In the genomic region with DNA sequence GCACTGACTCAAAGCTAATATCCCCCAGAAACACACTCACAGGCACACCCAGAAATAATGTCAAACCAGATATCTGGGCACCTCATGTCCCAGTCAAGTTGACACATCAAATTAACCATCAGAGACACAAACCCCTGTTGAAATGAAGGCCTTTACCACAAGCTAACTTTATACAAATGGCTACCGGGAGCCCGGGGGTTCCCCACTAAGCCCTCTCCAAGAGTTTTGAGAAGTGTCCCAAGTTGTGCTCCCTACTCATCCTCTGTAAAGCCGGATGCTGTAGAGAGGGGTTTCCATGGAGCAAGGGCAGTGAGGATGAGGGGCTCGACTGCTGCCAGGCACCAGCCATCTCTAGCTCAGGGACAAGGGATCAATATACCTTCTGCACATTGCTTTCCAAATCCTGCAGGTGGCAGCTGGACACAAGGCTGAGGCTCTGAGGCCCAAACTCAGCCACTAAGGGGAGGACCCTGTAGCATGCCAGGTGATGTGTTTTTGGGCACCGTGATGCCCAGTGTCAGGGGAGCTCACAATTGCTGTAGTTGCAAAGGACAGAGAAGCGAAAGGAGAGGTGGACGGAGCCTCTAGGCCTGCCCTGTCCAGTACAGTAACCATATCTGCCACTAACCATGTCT, we compare ENCODE assay signal across 8 cellular contexts.
A peak's percentile ranks its signal among the peaks of the same experiment; 100 is the strongest.
DNase-seq lines count a peak whose midpoint lies in the region; ATAC-seq, FAIRE-seq and TF ChIP-seq lines count a peak whose summit lies in the region.

No MANE protein-coding gene starts in this region.

- H3K36me3 ChIP-seq in CD4-positive, alpha-beta memory T cell (ENCODE audit: insufficient read depth, low read length) = no peaks in the 10 kb centered on the region

- H3K4me3 Mint-ChIP-seq in CD4-positive, alpha-beta memory T cell = no peak overlapping the region

- intact Hi-C loops in CD4-positive, alpha-beta memory T cell (cut with micrococcal nuclease) = no loop called here

- peak; percentile 27 for TF ChIP-seq CTCF in D721Med (IDR thresholded peaks at IDR 0.05; ENCODE audit: insufficient read depth, missing control alignments)
- peak; percentile 19 for TF ChIP-seq CTCF in HFF-Myc (IDR thresholded peaks at IDR 0.05; ENCODE audit: low read depth, low read length, missing control alignments)
- no peak for TF ChIP-seq CTCF in omental fat pad (IDR thresholded peaks at IDR 0.05)

- peaks cover 0 to 3% (median under 1%) of the 10 kb centered on the region in 4 donors for H3K4me1 Mint-ChIP-seq in CD4-positive, alpha-beta memory T cell

- peaks cover 4 to 8% of the 10 kb centered on the region in 2 donors for H3K27me3 Mint-ChIP-seq in CD4-positive, alpha-beta memory T cell

- no peaks in the 10 kb centered on the region for H3K27me3 ChIP-seq in CD4-positive, alpha-beta memory T cell (ENCODE audit: insufficient read depth, low read length)

- H3K9me3 Mint-ChIP-seq in CD4-positive, alpha-beta memory T cell = no peaks in the 10 kb centered on the region

- H3K36me3 Mint-ChIP-seq in CD4-positive, alpha-beta memory T cell = no peaks in the 10 kb centered on the region

- no peak overlapping the region for H3K27ac ChIP-seq in CD4-positive, alpha-beta memory T cell (ENCODE audit: low read depth, low read length)

- no peak overlapping the region for H3K27ac Mint-ChIP-seq in CD4-positive, alpha-beta memory T cell

- CTCF ChIA-PET in CD4-positive, alpha-beta memory T cell (lab: Charles Lee; ENCODE audit: partially characterized antibody) = interaction anchor here (1.5 to 2.4 kb wide), 2 partner anchors 10 to 63 kb away, joined by 3 to 6 read pairs; no protein-coding TSS in a partner anchor

- POLR2A ChIA-PET in CD4-positive, alpha-beta memory T cell (lab: Charles Lee; ENCODE audit: partially characterized antibody) = no interaction called here

- no peak for FAIRE-seq in D721Med (lab: Jason Lieb, UNC)

- H3K4me1 ChIP-seq in CD4-positive, alpha-beta memory T cell (ENCODE audit: insufficient read depth, low read length) = no peaks in the 10 kb centered on the region

- no peak overlapping the region for H3K4me3 ChIP-seq in HFF-Myc (replicated peaks; ENCODE audit: low read depth, low read length)
- no peak overlapping the region for H3K4me3 ChIP-seq in CD4-positive, alpha-beta memory T cell (ENCODE audit: low read length in 2 of 2)

- peak; percentile 24 for DNase-seq in D721Med (ENCODE audit: insufficient read length, low spot score)
- no peak for DNase-seq in HFF-Myc (ENCODE audit: extremely low read depth, low read depth)
- peak; percentile 17 for DNase-seq in UCSD-AML1 (lab: John Stamatoyannopoulos, UW; ENCODE audit: unreplicated experiment)
- peak; percentile 59 for DNase-seq in left kidney (ENCODE audit: low read depth, low spot score)
- no peak for DNase-seq in omental fat pad (ENCODE audit: low spot score)
- no peak for DNase-seq in CD4-positive, alpha-beta memory T cell

- no peak for ATAC-seq in HG03354 (IDR thresholded peaks at IDR 0.05; ENCODE audit: poor library complexity, severe bottlenecking, unreplicated experiment)
- no peak for ATAC-seq in omental fat pad (ENCODE audit: low FRiP score)
- ATAC-seq in HG03469 (IDR thresholded peaks at IDR 0.05; ENCODE audit: unreplicated experiment) = no peak

- no peaks in the 10 kb centered on the region for H3K9me3 ChIP-seq in CD4-positive, alpha-beta memory T cell (ENCODE audit: control insufficient read depth in 1 of 2, low read length in 2 of 2)

Comparison
In these comparisons a context has a peak if more than half of its experiments do, and no peak if none do; other contexts are left out.
1. DNase-seq: peak in D721Med (single experiment), UCSD-AML1 (single experiment) and left kidney (single experiment); none in HFF-Myc (single experiment), omental fat pad (single experiment) and CD4-positive, alpha-beta memory T cell (0 of 5).
2. CTCF ChIP-seq: peak in D721Med (single experiment) and HFF-Myc (single experiment); none in omental fat pad (0 of 3).